ENCODE assay signal across 1 cellular context in the genomic region with DNA sequence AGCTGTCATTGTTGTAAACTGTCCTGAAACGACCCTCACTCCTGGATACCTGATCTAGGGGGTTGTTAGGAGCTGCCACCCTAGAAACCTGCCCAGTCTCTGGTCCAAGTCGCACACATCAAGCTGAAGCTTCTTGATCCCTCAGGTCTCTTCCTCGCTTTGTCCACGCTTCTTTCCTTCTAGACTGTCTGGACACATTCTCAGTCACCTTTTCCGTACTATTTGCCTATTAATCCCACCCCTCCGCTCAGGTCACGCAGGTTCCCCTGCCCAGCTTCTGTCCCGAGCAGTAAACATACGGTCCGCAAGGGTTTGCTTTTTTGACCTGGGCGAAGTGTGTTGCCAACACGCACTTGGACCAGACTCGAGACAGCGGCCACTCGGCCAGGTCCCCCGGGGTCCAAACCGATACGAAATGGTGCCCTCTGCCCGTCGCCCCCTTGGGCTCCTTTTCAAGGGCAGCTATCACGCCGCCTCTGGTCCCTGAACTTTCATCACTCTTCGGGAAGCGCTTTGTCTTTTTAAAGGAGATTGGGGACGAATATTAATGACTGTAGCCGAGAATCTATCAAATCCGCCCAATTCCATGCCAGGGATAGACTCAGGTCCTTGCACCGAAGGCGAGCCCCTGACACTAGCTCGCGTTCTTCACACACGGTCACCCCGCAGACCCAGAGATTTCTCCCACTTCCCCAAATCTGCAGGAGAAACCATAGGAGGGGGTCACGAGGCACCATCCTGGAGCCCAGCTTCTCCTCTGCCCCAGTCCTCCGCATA.
TF ChIP-seq lines count a peak whose summit lies in the region.

No MANE protein-coding gene starts in this region.

TF ChIP-seq in IMR-90, 13 proteins besides CTCF, POLR2A, EP300 and RAD21:
- TF ChIP-seq, protein P1, sequence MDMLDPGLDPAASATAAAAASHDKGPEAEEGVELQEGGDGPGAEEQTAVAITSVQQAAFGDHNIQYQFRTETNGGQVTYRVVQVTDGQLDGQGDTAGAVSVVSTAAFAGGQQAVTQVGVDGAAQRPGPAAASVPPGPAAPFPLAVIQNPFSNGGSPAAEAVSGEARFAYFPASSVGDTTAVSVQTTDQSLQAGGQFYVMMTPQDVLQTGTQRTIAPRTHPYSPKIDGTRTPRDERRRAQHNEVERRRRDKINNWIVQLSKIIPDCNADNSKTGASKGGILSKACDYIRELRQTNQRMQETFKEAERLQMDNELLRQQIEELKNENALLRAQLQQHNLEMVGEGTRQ (IDR thresholded peaks at IDR 0.05; ENCODE audit: low read depth, low read length) = no peak
- TF ChIP-seq MAFK (IDR thresholded peaks at IDR 0.05; ENCODE audit: low read depth, low read length) (no peak), BHLHE40 (IDR thresholded peaks at IDR 0.05; ENCODE audit: low read depth, low read length) (no peak), CHD1 (IDR thresholded peaks at IDR 0.05; ENCODE audit: low read depth, low read length) (no peak), CEBPB (IDR thresholded peaks at IDR 0.05; ENCODE audit: low read depth, low read length) (no peak), MAZ (IDR thresholded peaks at IDR 0.05; ENCODE audit: borderline replicate concordance, low read depth, low read length) (no peak), MXI1 (IDR thresholded peaks at IDR 0.05; ENCODE audit: borderline replicate concordance, low read depth, low read length) (no peak)
- TF ChIP-seq, protein P2, sequence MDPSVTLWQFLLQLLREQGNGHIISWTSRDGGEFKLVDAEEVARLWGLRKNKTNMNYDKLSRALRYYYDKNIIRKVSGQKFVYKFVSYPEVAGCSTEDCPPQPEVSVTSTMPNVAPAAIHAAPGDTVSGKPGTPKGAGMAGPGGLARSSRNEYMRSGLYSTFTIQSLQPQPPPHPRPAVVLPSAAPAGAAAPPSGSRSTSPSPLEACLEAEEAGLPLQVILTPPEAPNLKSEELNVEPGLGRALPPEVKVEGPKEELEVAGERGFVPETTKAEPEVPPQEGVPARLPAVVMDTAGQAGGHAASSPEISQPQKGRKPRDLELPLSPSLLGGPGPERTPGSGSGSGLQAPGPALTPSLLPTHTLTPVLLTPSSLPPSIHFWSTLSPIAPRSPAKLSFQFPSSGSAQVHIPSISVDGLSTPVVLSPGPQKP (IDR thresholded peaks at IDR 0.05; ENCODE audit: borderline replicate concordance, low read depth, low read length) = no peak
